Comparison of ENCODE assay signal across 1 cellular context in genomic region chr5:2750758-2751464, GRCh38.
TF ChIP-seq lines count a peak whose summit lies in the region.

No MANE protein-coding gene starts in this region.

TF ChIP-seq in SK-N-SH, 30 proteins besides CTCF, POLR2A, EP300 and RAD21 (continued from another document):
- no peak for TF ChIP-seq ZBTB33 (IDR thresholded peaks at IDR 0.05; ENCODE audit: borderline replicate concordance, low read depth)
- TF ChIP-seq TEAD4 (IDR thresholded peaks at IDR 0.05; ENCODE audit: borderline replicate concordance, insufficient read depth), result no peak
- TF ChIP-seq GABPA (IDR thresholded peaks at IDR 0.05; ENCODE audit: low read depth), result no peak
